ENCODE assay signal across 26 cellular contexts in genomic region chr4:158146736-158147135, GRCh38. TPM values are rescaled to one million over a fixed set of nuclear protein-coding genes. Genes with fewer than 3 reads are reported as not detected.
"Had no signal": no experiment of that assay in that cellular context is flagged by ENCODE, and none has a peak within 500 bp of the region (broad histone marks: within the 10 kb centered on the region; RNA-seq: fewer than 3 reads in every experiment).

No MANE protein-coding gene starts in this region.

- H3K27me3 ChIP-seq: ascending aorta, brain microvascular endothelial cell, esophagus squamous epithelium, heart right ventricle, neutrophil, ovary, right lobe of liver, testis, vagina had no signal

- ATAC-seq: activated CD8-positive, alpha-beta T cell treated with anti-CD3 and anti-CD28 coated beads, Interleukin-2, amount 10 ng/mL, durations not matched to agents 7 days and 5 days; activated naive CD4-positive, alpha-beta T cell treated with anti-CD3 and anti-CD28 coated beads, Interleukin-2, amount 50 U/mL, for 72 hours; activated T-helper 17 cell treated with anti-CD3 and anti-CD28 coated beads, Interleukin-2, amount 50 U/mL, for 72 hours; effector memory CD8-positive, alpha-beta T cell; heart right ventricle; left lobe of liver; lower lobe of right lung; natural killer cell treated with Interleukin-12 subunit alpha and Interleukin-12 subunit beta and Interleukin-15 and Interleukin-18, amount 100 ng/mL, for 72 hours; right lobe of liver; stimulated activated effector memory CD8-positive, alpha-beta T cell treated with anti-CD3 and anti-CD28 coated beads, Interleukin-12 subunit alpha, Interleukin-12 subunit beta, amount 100 ng/mL, for 72 hours; stimulated activated naive CD8-positive, alpha-beta T cell treated with anti-CD3 and anti-CD28 coated beads, Interleukin-15, amount 100 ng/mL, for 72 hours had no signal

- H3K4me3 ChIP-seq: ascending aorta, esophagus squamous epithelium, heart right ventricle, lower lobe of right lung, ovary, right lobe of liver, testis, vagina had no signal

- DNase-seq: activated CD4-positive, alpha-beta T cell treated with anti-CD3 and anti-CD28 coated beads for 1 hour; activated CD4-positive, alpha-beta T cell treated with anti-CD3 and anti-CD28 coated beads, Interleukin-2, amount 50 U/mL, for 1 hour; activated CD8-positive, alpha-beta T cell treated with anti-CD3 and anti-CD28 coated beads, Interleukin-2, amount 10 ng/mL, durations not matched to agents 7 days and 5 days; activated T-cell treated with anti-CD3 and anti-CD28 coated beads, Interleukin-2, amount 50 U/mL, for 1 hour; brain microvascular endothelial cell; central memory CD4-positive, alpha-beta T cell; effector memory CD8-positive, alpha-beta T cell; esophagus squamous epithelium; heart right ventricle; lower lobe of right lung; ovary; right lobe of liver; small intestine; stimulated activated CD4-positive, alpha-beta T cell treated with anti-CD3 and anti-CD28 coated beads, Interleukin-2, amount 100 ng/mL, for 24 hours; stimulated activated naive CD8-positive, alpha-beta T cell treated with anti-CD3 and anti-CD28 coated beads, Interleukin-15, amount 100 ng/mL, for 72 hours; T-helper 9 cell; testis had no signal

- H3K27ac ChIP-seq: ascending aorta, brain microvascular endothelial cell, esophagus squamous epithelium, heart right ventricle, lower lobe of right lung, neutrophil, ovary, right lobe of liver, testis, vagina had no signal

RNA-seq across cellular contexts. Expression of gene GASK1B, which starts 26.1 kb away (rescaled TPM):
- total RNA-seq: activated CD8-positive, alpha-beta T cell treated with anti-CD3 and anti-CD28 coated beads, Interleukin-2, amount 10 ng/mL, durations not matched to agents 7 days and 5 days; activated naive CD4-positive, alpha-beta T cell treated with anti-CD3 and anti-CD28 coated beads, Interleukin-2, amount 50 U/mL, for 72 hours; activated T-helper 17 cell treated with anti-CD3 and anti-CD28 coated beads, Interleukin-2, amount 50 U/mL, for 72 hours; natural killer cell treated with Interleukin-12 subunit alpha and Interleukin-12 subunit beta and Interleukin-15 and Interleukin-18, amount 100 ng/mL, for 72 hours; T-helper 1 cell treated with Interleukin-12 subunit alpha and Interleukin-12 subunit beta and Interleukin-4 antibody, amounts not matched to agents 30 ng/mL and 1 ng/mL, for 36 hours had no signal
